Comparison of ENCODE assay signal across 1 cellular context in the genomic region with DNA sequence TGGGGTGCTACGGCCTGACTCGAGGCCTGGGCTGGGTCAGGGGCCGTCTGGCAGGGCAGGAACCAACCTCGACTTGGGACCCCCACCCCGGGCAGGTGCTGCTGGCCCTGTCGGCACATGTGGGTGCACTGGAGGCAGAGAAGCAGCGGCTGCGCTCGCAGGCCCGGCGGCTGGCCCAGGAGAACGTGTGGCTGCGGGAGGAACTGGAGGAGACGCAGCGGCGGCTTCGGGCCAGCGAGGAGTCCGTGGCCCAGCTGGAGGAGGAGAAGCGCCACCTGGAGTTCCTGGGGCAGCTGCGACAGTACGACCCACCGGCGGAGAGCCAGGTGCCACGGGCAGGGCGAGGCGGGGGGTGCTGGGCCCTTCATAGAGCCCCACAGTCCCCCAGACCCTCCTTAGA.
TF ChIP-seq lines count a peak whose summit lies in the region.

No MANE protein-coding gene starts in this region.

TF ChIP-seq in K562, 482 proteins besides CTCF, POLR2A, EP300 and RAD21 (continued from another document):
- TF ChIP-seq, protein P1, sequence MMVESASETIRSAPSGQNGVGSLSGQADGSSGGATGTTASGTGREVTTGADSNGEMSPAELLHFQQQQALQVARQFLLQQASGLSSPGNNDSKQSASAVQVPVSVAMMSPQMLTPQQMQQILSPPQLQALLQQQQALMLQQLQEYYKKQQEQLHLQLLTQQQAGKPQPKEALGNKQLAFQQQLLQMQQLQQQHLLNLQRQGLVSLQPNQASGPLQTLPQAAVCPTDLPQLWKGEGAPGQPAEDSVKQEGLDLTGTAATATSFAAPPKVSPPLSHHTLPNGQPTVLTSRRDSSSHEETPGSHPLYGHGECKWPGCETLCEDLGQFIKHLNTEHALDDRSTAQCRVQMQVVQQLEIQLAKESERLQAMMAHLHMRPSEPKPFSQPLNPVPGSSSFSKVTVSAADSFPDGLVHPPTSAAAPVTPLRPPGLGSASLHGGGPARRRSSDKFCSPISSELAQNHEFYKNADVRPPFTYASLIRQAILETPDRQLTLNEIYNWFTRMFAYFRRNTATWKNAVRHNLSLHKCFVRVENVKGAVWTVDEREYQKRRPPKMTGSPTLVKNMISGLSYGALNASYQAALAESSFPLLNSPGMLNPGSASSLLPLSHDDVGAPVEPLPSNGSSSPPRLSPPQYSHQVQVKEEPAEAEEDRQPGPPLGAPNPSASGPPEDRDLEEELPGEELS (CRISPR knock-in tag; IDR thresholded peaks at IDR 0.05; ENCODE audit: borderline replicate concordance), result no peak
- TF ChIP-seq CXXC5 (CRISPR knock-in tag; IDR thresholded peaks at IDR 0.05), result peak; percentile 31; the same call in 1 of the 2 replicates
- TF ChIP-seq CBX5 (IDR thresholded peaks at IDR 0.05; ENCODE audit: borderline replicate concordance, low read depth), result no peak
- TF ChIP-seq, protein P2, sequence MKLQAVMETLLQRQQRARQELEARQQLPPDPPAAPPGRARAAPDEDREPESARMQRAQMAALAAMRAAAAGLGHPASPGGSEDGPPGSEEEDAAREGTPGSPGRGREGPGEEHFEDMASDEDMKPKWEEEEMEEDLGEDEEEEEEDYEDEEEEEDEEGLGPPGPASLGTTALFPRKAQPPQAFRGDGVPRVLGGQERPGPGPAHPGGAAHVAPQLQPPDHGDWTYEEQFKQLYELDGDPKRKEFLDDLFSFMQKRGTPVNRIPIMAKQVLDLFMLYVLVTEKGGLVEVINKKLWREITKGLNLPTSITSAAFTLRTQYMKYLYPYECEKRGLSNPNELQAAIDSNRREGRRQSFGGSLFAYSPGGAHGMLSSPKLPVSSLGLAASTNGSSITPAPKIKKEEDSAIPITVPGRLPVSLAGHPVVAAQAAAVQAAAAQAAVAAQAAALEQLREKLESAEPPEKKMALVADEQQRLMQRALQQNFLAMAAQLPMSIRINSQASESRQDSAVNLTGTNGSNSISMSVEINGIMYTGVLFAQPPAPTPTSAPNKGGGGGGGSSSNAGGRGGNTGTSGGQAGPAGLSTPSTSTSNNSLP (IDR thresholded peaks at IDR 0.05; ENCODE audit: borderline replicate concordance, low read depth, low read length), result no peak
- TF ChIP-seq POLR2G (IDR thresholded peaks at IDR 0.05; ENCODE audit: low read depth, low read length), result peak; percentile 57
- TF ChIP-seq ZBTB17 (CRISPR knock-in tag; IDR thresholded peaks at IDR 0.05), result no peak
- peak; percentile 41 for TF ChIP-seq RBBP5 (IDR thresholded peaks at IDR 0.05; ENCODE audit: borderline replicate concordance, insufficient read depth, low read length, poor library complexity, severe bottlenecking)
